22 cellular contexts compared by ENCODE assay signal in genomic region chr5:116939641-116940040, GRCh38.
A peak's percentile ranks its signal among the peaks of the same experiment; 100 is the strongest.
DNase-seq lines count a peak whose midpoint lies in the region; TF ChIP-seq lines count a peak whose summit lies in the region.
"Had no signal": no experiment of that assay in that cellular context is flagged by ENCODE, and none has a peak within 500 bp of the region (broad histone marks: within the 10 kb centered on the region; RNA-seq: fewer than 3 reads in every experiment).

No MANE protein-coding gene starts in this region.

- TF ChIP-seq POLR2A in tibial nerve (IDR thresholded peaks at IDR 0.05): no peak

- no peak overlapping the region for H3K27ac ChIP-seq in tibial nerve
- H3K27ac ChIP-seq: breast epithelium, spleen, upper lobe of right lung had no signal

- DNase-seq in NCI-H1092 treated with DMSO at 0.1 percent for 48 hours (lab: John Stamatoyannopoulos, UW) (peak; percentile 53), NCI-H82 (lab: John Stamatoyannopoulos, UW) (peak; percentile 73), myocyte (ENCODE audit: low read depth) (peak; percentile 2), 8988T (no peak), tibial nerve (ENCODE audit: low spot score in 2 of 2) (no peak), AML-193 (lab: John Stamatoyannopoulos, UW) (no peak), ecto neural progenitor cell (ENCODE audit: low spot score) (no peak)
- DNase-seq: activated CD4-positive, alpha-beta T cell treated with anti-CD3 and anti-CD28 coated beads, Interleukin-2, amount 50 U/mL, for 48 hours; activated CD8-positive, alpha-beta memory T cell treated with anti-CD3 and anti-CD28 coated beads, Interleukin-2, amount 50 U/mL, for 4 hours; activated naive CD4-positive, alpha-beta T cell treated with anti-CD3 and anti-CD28 coated beads, Interleukin-2, amount 50 U/mL, for 16 hours; CD4-positive, CD25-positive, alpha-beta regulatory T cell; HCEC 1CT; KBM-7; midbrain; natural killer cell; NCI-H1417 treated with DMSO at 0.1 percent for 48 hours; NCI-H748 treated with DMSO at 0.1 percent for 48 hours; RPMI8226; spleen; stimulated activated CD4-positive, alpha-beta T cell treated with anti-CD3 and anti-CD28 coated beads, Interleukin-2, amount 100 ng/mL, for 48 hours; upper lobe of right lung had no signal

- H3K36me3 ChIP-seq in tibial nerve: no peaks in the 10 kb centered on the region
- H3K36me3 ChIP-seq: breast epithelium, spleen, upper lobe of right lung had no signal

- TF ChIP-seq EP300 in tibial nerve (IDR thresholded peaks at IDR 0.05): no peak

- 71 to 81% methylated on average over 7 of the region's 7 CpGs for WGBS in tibial nerve, 2 donors

- no peaks in the 10 kb centered on the region for H3K4me1 ChIP-seq in tibial nerve
- H3K4me1 ChIP-seq: breast epithelium, spleen, upper lobe of right lung had no signal

- no peak overlapping the region for H3K4me3 ChIP-seq in tibial nerve
- H3K4me3 ChIP-seq: breast epithelium, spleen, upper lobe of right lung had no signal

- no peak for TF ChIP-seq CTCF in tibial nerve (IDR thresholded peaks at IDR 0.05)

- H3K9me3 ChIP-seq in tibial nerve: no peaks in the 10 kb centered on the region
- H3K9me3 ChIP-seq: breast epithelium, spleen, upper lobe of right lung had no signal

- H3K27me3 ChIP-seq in tibial nerve: no peaks in the 10 kb centered on the region
- H3K27me3 ChIP-seq: breast epithelium, spleen, upper lobe of right lung had no signal

Comparison
In these comparisons a context has a peak if more than half of its experiments do, and no peak if none do; other contexts are left out.
1. DNase-seq: peak in NCI-H1092 treated with DMSO at 0.1 percent for 48 hours (single experiment), NCI-H82 (single experiment) and myocyte (single experiment); none in 8988T (single experiment), tibial nerve (0 of 2), AML-193 (0 of 2) and ecto neural progenitor cell (single experiment).